In genomic region chr2:218959141-218959731, GRCh38 we compare ENCODE assay signal across 8 cellular contexts. TPM values are rescaled to one million over a fixed set of nuclear protein-coding genes. Genes with fewer than 3 reads are reported as not detected.
A peak's percentile ranks its signal among the peaks of the same experiment; 100 is the strongest.
DNase-seq lines count a peak whose midpoint lies in the region; ATAC-seq lines count a peak whose summit lies in the region.

Gene CDK5R2 (plus strand): TSS chr2:218959666. CDS start chr2:218959821, 155 bp downstream.

- ATAC-seq in GM18870 (IDR thresholded peaks at IDR 0.05; ENCODE audit: unreplicated experiment) = peak; percentile 96
- ATAC-seq in HG03103 (IDR thresholded peaks at IDR 0.05; ENCODE audit: low read depth, unreplicated experiment) = peak; percentile 94
- ATAC-seq in left lobe of liver = peak; percentile 62

- DNase-seq in AG08396 (ENCODE audit: low spot score) (peak; percentile 98), NCI-H2171 treated with DMSO at 0.1 percent for 48 hours (lab: John Stamatoyannopoulos, UW) (peak; percentile 94), dermis blood vessel endothelial cell (peak; percentile 79), left lobe of liver (ENCODE audit: low spot score) (peak; percentile 51)
- peak; percentile 88 for DNase-seq in activated CD4-positive, alpha-beta T cell treated with anti-CD3 and anti-CD28 coated beads for 48 hours
- DNase-seq in stimulated activated CD4-positive, alpha-beta T cell treated with anti-CD3 and anti-CD28 coated beads, Interleukin-4, amount 100 ng/mL, for 4 hours = peak; percentile 51 to 60

RNA-seq across cellular contexts. Expression of gene CDK5R2, which starts in this region (rescaled TPM):
- total RNA-seq in dermis blood vessel endothelial cell (not detected in 2 replicates), left lobe of liver (not detected)

Comparison
In these comparisons a context has a peak if more than half of its experiments do, and no peak if none do; other contexts are left out.
1. Peak in every context shown above with its lines: DNase-seq and ATAC-seq.
2. Peak in DNase-seq in dermis blood vessel endothelial cell; RNA of the gene not detected or under 1 TPM.
3. Peak in DNase-seq and ATAC-seq in left lobe of liver; RNA of the gene not detected or under 1 TPM.